8 cellular contexts compared by ENCODE assay signal in genomic region chr13:52405767-52406494, GRCh38. TPM values are rescaled to one million over a fixed set of nuclear protein-coding genes. Genes with fewer than 3 reads are reported as not detected.
DNase-seq lines count a peak whose midpoint lies in the region; ATAC-seq and TF ChIP-seq lines count a peak whose summit lies in the region.

Gene THSD1 (minus strand): TSS chr13:52406172. CDS start chr13:52402600, 3,572 bp downstream.

- peak; percentile 29 for DNase-seq in activated T-cell treated with anti-CD3 and anti-CD28 coated beads, Interleukin-2, amount 50 U/mL, for 1 hour
- DNase-seq in activated T-cell treated with anti-CD3 and anti-CD28 coated beads for 4 hours (no peak), HT1080 (ENCODE audit: low read depth) (peak; percentile 67), fibroblast of the aortic adventitia (ENCODE audit: low read depth) (peak; percentile 55), NCI-H1694 treated with DMSO at 0.1 percent for 48 hours (lab: John Stamatoyannopoulos, UW) (no peak)
- DNase-seq in activated T-cell treated with anti-CD3 and anti-CD28 coated beads, Interleukin-2, amount 50 U/mL, for 4 hours = no peak
- DNase-seq in natural killer cell treated with Interleukin-12 subunit alpha and Interleukin-12 subunit beta and Interleukin-15 and Interleukin-18, amount 100 ng/mL, for 72 hours (ENCODE audit: low spot score) = no peak

- peaks cover 20% of the 10 kb centered on the region for H3K27me3 Mint-ChIP-seq in activated T-cell treated with anti-CD3 and anti-CD28 coated beads, Interleukin-2, amount 50 U/mL, for 4 hours (ENCODE audit: low read depth)
- H3K27me3 Mint-ChIP-seq in natural killer cell treated with Interleukin-12 subunit alpha and Interleukin-12 subunit beta and Interleukin-15 and Interleukin-18, amount 100 ng/mL, for 72 hours = peaks cover 14 to 18% of the 10 kb centered on the region in 2 donors

- TF ChIP-seq CTCF in fibroblast of the aortic adventitia (IDR thresholded peaks at IDR 0.05; ENCODE audit: insufficient read depth, low read length) = no peak

- peaks cover 22% of the 10 kb centered on the region for H3K4me1 Mint-ChIP-seq in activated T-cell treated with anti-CD3 and anti-CD28 coated beads, Interleukin-2, amount 50 U/mL, for 4 hours (ENCODE audit: low read depth)
- peaks cover 14 to 16% of the 10 kb centered on the region in 2 donors for H3K4me1 Mint-ChIP-seq in natural killer cell treated with Interleukin-12 subunit alpha and Interleukin-12 subunit beta and Interleukin-15 and Interleukin-18, amount 100 ng/mL, for 72 hours (ENCODE audit: low read depth in 2 of 2)

- peak within 1 kb of the TSS; percentile 74 for H3K4me3 ChIP-seq in fibroblast of the aortic adventitia (ENCODE audit: low read depth, low read length)

- ATAC-seq in activated T-cell treated with anti-CD3 and anti-CD28 coated beads, Interleukin-2, amount 50 U/mL, for 4 hours = peak; percentile 75 to 81
- peak; percentile 68 to 82 for ATAC-seq in natural killer cell treated with Interleukin-12 subunit alpha and Interleukin-12 subunit beta and Interleukin-15 and Interleukin-18, amount 100 ng/mL, for 72 hours
- no peak for ATAC-seq in GM21619 (IDR thresholded peaks at IDR 0.05; ENCODE audit: unreplicated experiment)

- H3K36me3 Mint-ChIP-seq in activated T-cell treated with anti-CD3 and anti-CD28 coated beads, Interleukin-2, amount 50 U/mL, for 4 hours (ENCODE audit: insufficient read depth) = peaks cover 4% of the 10 kb centered on the region
- H3K36me3 Mint-ChIP-seq in natural killer cell treated with Interleukin-12 subunit alpha and Interleukin-12 subunit beta and Interleukin-15 and Interleukin-18, amount 100 ng/mL, for 72 hours = no peaks in the 10 kb centered on the region

- H3K9me3 Mint-ChIP-seq in activated T-cell treated with anti-CD3 and anti-CD28 coated beads, Interleukin-2, amount 50 U/mL, for 4 hours = no peaks in the 10 kb centered on the region
- no peaks in the 10 kb centered on the region for H3K9me3 Mint-ChIP-seq in natural killer cell treated with Interleukin-12 subunit alpha and Interleukin-12 subunit beta and Interleukin-15 and Interleukin-18, amount 100 ng/mL, for 72 hours

- H3K27ac Mint-ChIP-seq in natural killer cell treated with Interleukin-12 subunit alpha and Interleukin-12 subunit beta and Interleukin-15 and Interleukin-18, amount 100 ng/mL, for 72 hours = no peak within 1 kb of the TSS

- H3K4me3 Mint-ChIP-seq in activated T-cell treated with anti-CD3 and anti-CD28 coated beads, Interleukin-2, amount 50 U/mL, for 4 hours = peak within 1 kb of the TSS; percentile 62
- H3K4me3 Mint-ChIP-seq in natural killer cell treated with Interleukin-12 subunit alpha and Interleukin-12 subunit beta and Interleukin-15 and Interleukin-18, amount 100 ng/mL, for 72 hours = peak within 1 kb of the TSS; percentile 71

RNA-seq across cellular contexts. Expression of gene THSD1, which starts in this region (rescaled TPM):
- 11.9 and 13.4 TPM in 2 replicates for total RNA-seq in HT1080 (2014; rRNA removed; shearing (Covaris generic))
- 10.6 and 10.8 TPM in 2 replicates for polyA plus RNA-seq in HT1080 (2015; cell fraction: cytosol; rRNA removed)
- 15.5 and 16.0 TPM in 2 replicates for polyA plus RNA-seq in HT1080 (2015; cell fraction: nucleus; rRNA removed)
- total RNA-seq in activated T-cell treated with anti-CD3 and anti-CD28 coated beads, Interleukin-2, amount 50 U/mL, for 4 hours = under 1 TPM; 0.11 to 0.25 (median 0.16) TPM
- 4.8 and 6.0 TPM in 2 replicates for total RNA-seq in fibroblast of the aortic adventitia (ENCODE audit: low replicate concordance)
- under 1 TPM; 0.43 to 0.92 TPM for total RNA-seq in natural killer cell treated with Interleukin-12 subunit alpha and Interleukin-12 subunit beta and Interleukin-15 and Interleukin-18, amount 100 ng/mL, for 72 hours

Comparison
In these comparisons a context has a peak if more than half of its experiments do, and no peak if none do; other contexts are left out.
1. DNase-seq: peak in activated T-cell treated with anti-CD3 and anti-CD28 coated beads, Interleukin-2, amount 50 U/mL, for 1 hour (single experiment), HT1080 (single experiment) and fibroblast of the aortic adventitia (single experiment); none in activated T-cell treated with anti-CD3 and anti-CD28 coated beads for 4 hours (single experiment), activated T-cell treated with anti-CD3 and anti-CD28 coated beads, Interleukin-2, amount 50 U/mL, for 4 hours (single experiment), natural killer cell treated with Interleukin-12 subunit alpha and Interleukin-12 subunit beta and Interleukin-15 and Interleukin-18, amount 100 ng/mL, for 72 hours (single experiment) and NCI-H1694 treated with DMSO at 0.1 percent for 48 hours (single experiment).
2. Peak in ATAC-seq in activated T-cell treated with anti-CD3 and anti-CD28 coated beads, Interleukin-2, amount 50 U/mL, for 4 hours; RNA of the gene not detected or under 1 TPM.
3. Peak in ATAC-seq in natural killer cell treated with Interleukin-12 subunit alpha and Interleukin-12 subunit beta and Interleukin-15 and Interleukin-18, amount 100 ng/mL, for 72 hours; RNA of the gene not detected or under 1 TPM.